ENCODE assay signal across 16 cellular contexts in genomic region chr1:224189561-224189960, GRCh38. TPM values are rescaled to one million over a fixed set of nuclear protein-coding genes. Genes with fewer than 3 reads are reported as not detected.
A peak's percentile ranks its signal among the peaks of the same experiment; 100 is the strongest.
DNase-seq lines count a peak whose midpoint lies in the region; ATAC-seq and TF ChIP-seq lines count a peak whose summit lies in the region.
"Had no signal": no experiment of that assay in that cellular context is flagged by ENCODE, and none has a peak within 500 bp of the region (broad histone marks: within the 10 kb centered on the region; RNA-seq: fewer than 3 reads in every experiment).

No MANE protein-coding gene starts in this region.

- no peak for TF ChIP-seq CTCF in endothelial cell (IDR thresholded peaks at IDR 0.05; ENCODE audit: unreplicated experiment)

- CTCF ChIA-PET in activated CD4-positive, alpha-beta memory T cell treated with anti-CD3 and anti-CD28 coated beads, Interleukin-2, amount 10 ng/mL, durations not matched to agents 7 days and 5 days (lab: Charles Lee): no interaction called here

- POLR2A ChIA-PET in activated CD4-positive, alpha-beta memory T cell treated with anti-CD3 and anti-CD28 coated beads, Interleukin-2, amount 10 ng/mL, durations not matched to agents 7 days and 5 days (lab: Charles Lee): no interaction called here

- no peak overlapping the region for H3K4me3 Mint-ChIP-seq in T-helper 2 cell treated with Interferon-gamma antibody and Interleukin-4, amounts not matched to agents 5 μg/mL and 100 μg/mL, for 36 hours
- H3K4me3 Mint-ChIP-seq in T-helper 17 cell (peak overlapping the region; percentile 2), endothelial cell (ENCODE audit: unreplicated experiment) (no peak overlapping the region)
- H3K4me3 Mint-ChIP-seq in activated CD4-positive, alpha-beta memory T cell treated with anti-CD3 and anti-CD28 coated beads, Interleukin-2, amount 10 ng/mL, durations not matched to agents 7 days and 5 days: no peak overlapping the region

- no peaks in the 10 kb centered on the region for H3K9me3 Mint-ChIP-seq in T-helper 2 cell treated with Interferon-gamma antibody and Interleukin-4, amounts not matched to agents 5 μg/mL and 100 μg/mL, for 36 hours
- H3K9me3 Mint-ChIP-seq in endothelial cell (ENCODE audit: unreplicated experiment): no peaks in the 10 kb centered on the region
- no peaks in the 10 kb centered on the region for H3K9me3 Mint-ChIP-seq in activated CD4-positive, alpha-beta memory T cell treated with anti-CD3 and anti-CD28 coated beads, Interleukin-2, amount 10 ng/mL, durations not matched to agents 7 days and 5 days
- H3K9me3 Mint-ChIP-seq: CD4-positive, alpha-beta memory T cell had no signal

- H3K36me3 Mint-ChIP-seq in T-helper 2 cell treated with Interferon-gamma antibody and Interleukin-4, amounts not matched to agents 5 μg/mL and 100 μg/mL, for 36 hours (ENCODE audit: low read depth): peaks cover 64% of the 10 kb centered on the region
- H3K36me3 Mint-ChIP-seq in T-helper 17 cell (ENCODE audit: low read depth) (no peaks in the 10 kb centered on the region), endothelial cell (ENCODE audit: low read depth, unreplicated experiment) (peaks cover 24% of the 10 kb centered on the region)
- peaks cover 69% of the 10 kb centered on the region for H3K36me3 Mint-ChIP-seq in activated CD4-positive, alpha-beta memory T cell treated with anti-CD3 and anti-CD28 coated beads, Interleukin-2, amount 10 ng/mL, durations not matched to agents 7 days and 5 days (ENCODE audit: low read depth)

- no peak for ATAC-seq in T-helper 17 cell
- no peak for ATAC-seq in HG02642 (IDR thresholded peaks at IDR 0.05; ENCODE audit: poor library complexity, unreplicated experiment)
- ATAC-seq: K562 had no signal

- H3K4me1 Mint-ChIP-seq in T-helper 2 cell treated with Interferon-gamma antibody and Interleukin-4, amounts not matched to agents 5 μg/mL and 100 μg/mL, for 36 hours (ENCODE audit: low read depth): peaks cover 43% of the 10 kb centered on the region
- H3K4me1 Mint-ChIP-seq in T-helper 17 cell (peaks cover 25% of the 10 kb centered on the region), endothelial cell (ENCODE audit: unreplicated experiment) (peaks cover 7% of the 10 kb centered on the region)
- H3K4me1 Mint-ChIP-seq in activated CD4-positive, alpha-beta memory T cell treated with anti-CD3 and anti-CD28 coated beads, Interleukin-2, amount 10 ng/mL, durations not matched to agents 7 days and 5 days: peaks cover 72% of the 10 kb centered on the region

- H3K27ac Mint-ChIP-seq in T-helper 2 cell treated with Interferon-gamma antibody and Interleukin-4, amounts not matched to agents 5 μg/mL and 100 μg/mL, for 36 hours: peak overlapping the region; percentile 17
- H3K27ac Mint-ChIP-seq in T-helper 17 cell (no peak overlapping the region), endothelial cell (ENCODE audit: unreplicated experiment) (no peak overlapping the region)
- H3K27ac Mint-ChIP-seq in activated CD4-positive, alpha-beta memory T cell treated with anti-CD3 and anti-CD28 coated beads, Interleukin-2, amount 10 ng/mL, durations not matched to agents 7 days and 5 days: no peak overlapping the region

- no peaks in the 10 kb centered on the region for H3K27me3 Mint-ChIP-seq in T-helper 2 cell treated with Interferon-gamma antibody and Interleukin-4, amounts not matched to agents 5 μg/mL and 100 μg/mL, for 36 hours (ENCODE audit: low read depth)
- H3K27me3 Mint-ChIP-seq in T-helper 17 cell: no peaks in the 10 kb centered on the region
- peaks cover 7% of the 10 kb centered on the region for H3K27me3 Mint-ChIP-seq in endothelial cell (ENCODE audit: unreplicated experiment)
- H3K27me3 Mint-ChIP-seq in activated CD4-positive, alpha-beta memory T cell treated with anti-CD3 and anti-CD28 coated beads, Interleukin-2, amount 10 ng/mL, durations not matched to agents 7 days and 5 days: no peaks in the 10 kb centered on the region
- H3K27me3 Mint-ChIP-seq: CD4-positive, alpha-beta memory T cell had no signal

- H3K9me3 ChIP-seq in T-helper 17 cell (ENCODE audit: control insufficient read depth, low read length, poor library complexity, severe bottlenecking): no peaks in the 10 kb centered on the region
- H3K9me3 ChIP-seq: BE2C, HAP-1 had no signal

- no peak for DNase-seq in T-helper 2 cell treated with Interferon-gamma antibody and Interleukin-4, amounts not matched to agents 5 μg/mL and 100 μg/mL, for 36 hours (ENCODE audit: low spot score)
- DNase-seq in T-helper 2 cell (no peak), EH (ENCODE audit: low read depth) (peak; percentile 29), T-helper 17 cell (no peak), fibroblast of peridontal ligament (ENCODE audit: extremely low read depth) (peak; percentile 26), endothelial cell (ENCODE audit: low spot score) (no peak)
- no peak for DNase-seq in activated CD4-positive, alpha-beta memory T cell treated with anti-CD3 and anti-CD28 coated beads, Interleukin-2, amount 10 ng/mL, durations not matched to agents 7 days and 5 days
- DNase-seq: BE2C; Calu3; CD4-positive, alpha-beta memory T cell; NCI-H1436 treated with DMSO at 0.1 percent for 48 hours; NCI-H2029 treated with DMSO at 0.1 percent for 48 hours; NCI-H774 had no signal

RNA-seq across cellular contexts. Expression of gene DEGS1, which starts 6.5 kb away (rescaled TPM):
- total RNA-seq in T-helper 17 cell: 10 to 100 TPM; 50.7 to 53.8 TPM
- total RNA-seq in endothelial cell (ENCODE audit: unreplicated experiment): 88.1 TPM
- 10 to 100 TPM; 69.2 to 69.5 TPM for total RNA-seq in activated CD4-positive, alpha-beta memory T cell treated with anti-CD3 and anti-CD28 coated beads, Interleukin-2, amount 10 ng/mL, durations not matched to agents 7 days and 5 days

Comparison
In these comparisons a context has a peak if more than half of its experiments do, and no peak if none do; other contexts are left out.
1. DNase-seq: peak in EH (single experiment) and fibroblast of peridontal ligament (single experiment); none in T-helper 2 cell treated with Interferon-gamma antibody and Interleukin-4, amounts not matched to agents 5 μg/mL and 100 μg/mL, for 36 hours (single experiment), T-helper 2 cell (0 of 5), T-helper 17 cell (0 of 3), endothelial cell (single experiment) and activated CD4-positive, alpha-beta memory T cell treated with anti-CD3 and anti-CD28 coated beads, Interleukin-2, amount 10 ng/mL, durations not matched to agents 7 days and 5 days (single experiment).